ENCODE assay signal across 11 cellular contexts in the genomic region with DNA sequence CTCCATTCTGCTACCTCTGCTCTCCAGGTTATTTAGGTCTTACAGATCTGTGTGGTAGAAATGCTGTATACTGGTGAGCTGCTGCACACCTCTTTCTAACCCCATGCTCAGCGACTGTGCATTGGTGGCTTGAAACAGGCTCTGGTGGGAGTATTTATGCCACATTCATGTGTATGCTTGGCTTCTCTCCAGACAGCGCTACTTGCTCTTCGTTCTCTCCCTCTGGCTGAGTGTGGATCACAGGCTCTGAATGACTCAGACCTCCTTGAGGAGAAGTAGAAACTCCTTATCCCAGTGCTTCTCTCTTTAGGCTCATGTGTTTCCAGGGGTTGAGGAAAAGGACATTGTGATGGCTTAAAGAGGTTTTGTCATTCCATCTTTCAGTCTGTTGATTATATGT. TPM values are rescaled to one million over a fixed set of nuclear protein-coding genes. Genes with fewer than 3 reads are reported as not detected.
A peak's percentile ranks its signal among the peaks of the same experiment; 100 is the strongest.
DNase-seq lines count a peak whose midpoint lies in the region; ATAC-seq, FAIRE-seq and TF ChIP-seq lines count a peak whose summit lies in the region.
"Had no signal": no experiment of that assay in that cellular context is flagged by ENCODE, and none has a peak within 500 bp of the region (broad histone marks: within the 10 kb centered on the region; RNA-seq: fewer than 3 reads in every experiment).

No MANE protein-coding gene starts in this region.

- TF ChIP-seq CTCF in heart left ventricle (IDR thresholded peaks at IDR 0.05) (no peak), right atrium auricular region (IDR thresholded peaks at IDR 0.05) (no peak), VCaP (conservative IDR thresholded peaks at IDR 0.05) (no peak)

- H3K4me1 ChIP-seq in heart left ventricle (peaks cover 0 to 68% (median 17%) of the 10 kb centered on the region in 12 donors), right atrium auricular region (peaks cover 0 to 23% of the 10 kb centered on the region in 2 donors)

- TF ChIP-seq POLR2A in heart left ventricle (IDR thresholded peaks at IDR 0.05): no peak

- H3K9me3 Mint-ChIP-seq in activated T-cell treated with anti-CD3 and anti-CD28 coated beads, Interleukin-2, amount 50 U/mL, for 72 hours: no peaks in the 10 kb centered on the region
- H3K9me3 Mint-ChIP-seq: activated B cell treated with CpG ODN at 0.5 μM for 24 hours; activated naive CD4-positive, alpha-beta T cell treated with anti-CD3 and anti-CD28 coated beads, Interleukin-2, amount 10 ng/mL, durations not matched to agents 7 days and 5 days had no signal

- H3K4me3 ChIP-seq in heart left ventricle (no peak overlapping the region), right atrium auricular region (no peak overlapping the region)

- intact Hi-C loops in heart left ventricle (cut with DNase I): loop anchor here in 1 of 10 donors (10.0 kb wide), 1 partner anchor 48 kb away; no protein-coding TSS in a partner anchor
- intact Hi-C loops in head of caudate nucleus (cut with DNase I): no loop called here

- H3K4me1 Mint-ChIP-seq in activated T-cell treated with anti-CD3 and anti-CD28 coated beads, Interleukin-2, amount 50 U/mL, for 72 hours (ENCODE audit: low read depth): peaks cover 5% of the 10 kb centered on the region
- H3K4me1 Mint-ChIP-seq: activated B cell treated with CpG ODN at 0.5 μM for 24 hours; activated naive CD4-positive, alpha-beta T cell treated with anti-CD3 and anti-CD28 coated beads, Interleukin-2, amount 10 ng/mL, durations not matched to agents 7 days and 5 days had no signal

- no peak overlapping the region for H3K4me3 Mint-ChIP-seq in activated T-cell treated with anti-CD3 and anti-CD28 coated beads, Interleukin-2, amount 50 U/mL, for 72 hours
- H3K4me3 Mint-ChIP-seq: activated B cell treated with CpG ODN at 0.5 μM for 24 hours; activated naive CD4-positive, alpha-beta T cell treated with anti-CD3 and anti-CD28 coated beads, Interleukin-2, amount 10 ng/mL, durations not matched to agents 7 days and 5 days had no signal

- H3K36me3 Mint-ChIP-seq in activated T-cell treated with anti-CD3 and anti-CD28 coated beads, Interleukin-2, amount 50 U/mL, for 72 hours (ENCODE audit: insufficient read depth in 2 of 2): peaks cover 0 to 2% of the 10 kb centered on the region in 2 donors
- H3K36me3 Mint-ChIP-seq: activated naive CD4-positive, alpha-beta T cell treated with anti-CD3 and anti-CD28 coated beads, Interleukin-2, amount 10 ng/mL, durations not matched to agents 7 days and 5 days had no signal

- 18 to 29% (median 25%) methylated on average over 3 of the region's 3 CpGs for WGBS in heart left ventricle, 4 donors

- H3K27me3 Mint-ChIP-seq in activated T-cell treated with anti-CD3 and anti-CD28 coated beads, Interleukin-2, amount 50 U/mL, for 72 hours (ENCODE audit: low read depth): peaks cover 32% of the 10 kb centered on the region

- H3K9me3 ChIP-seq in heart left ventricle: no peaks in the 10 kb centered on the region
- no peaks in the 10 kb centered on the region for H3K9me3 ChIP-seq in right atrium auricular region

- H3K27me3 ChIP-seq in heart left ventricle (no peaks in the 10 kb centered on the region), right atrium auricular region (no peaks in the 10 kb centered on the region)

- peaks cover 0 to 14% (median 0%) of the 10 kb centered on the region in 9 donors for H3K36me3 ChIP-seq in heart left ventricle
- no peaks in the 10 kb centered on the region for H3K36me3 ChIP-seq in right atrium auricular region

- no peak for FAIRE-seq in urothelium cell line (lab: Jason Lieb, UNC)

- H3K27ac ChIP-seq in heart left ventricle (peak overlapping the region in 3 of 12 donors; percentile 1 to 38 (median 34)), right atrium auricular region (no peak overlapping the region), VCaP (peak overlapping the region; percentile 97; the same call in 1 of the 2 replicates)
- H3K27ac ChIP-seq: C4-2B had no signal

- H3K27ac Mint-ChIP-seq in activated T-cell treated with anti-CD3 and anti-CD28 coated beads, Interleukin-2, amount 50 U/mL, for 72 hours: no peak overlapping the region
- H3K27ac Mint-ChIP-seq: activated B cell treated with CpG ODN at 0.5 μM for 24 hours; activated naive CD4-positive, alpha-beta T cell treated with anti-CD3 and anti-CD28 coated beads, Interleukin-2, amount 10 ng/mL, durations not matched to agents 7 days and 5 days had no signal

- ATAC-seq in heart left ventricle: peak in 3 of 4 donors; percentile 14 to 37 (median 15)
- no peak for ATAC-seq in activated T-cell treated with anti-CD3 and anti-CD28 coated beads, Interleukin-2, amount 50 U/mL, for 72 hours (replicated peaks in 1 of 2)

- DNase-seq in heart left ventricle (no peak), right atrium auricular region (ENCODE audit: low spot score) (no peak), head of caudate nucleus (peak in 31 of 42 donors; percentile 11 to 83 (median 47)), urothelium cell line (ENCODE audit: low spot score) (peak; percentile 13), NCI-H187 treated with DMSO at 0.1 percent for 48 hours (lab: John Stamatoyannopoulos, UW) (no peak)
- DNase-seq in activated T-cell treated with anti-CD3 and anti-CD28 coated beads, Interleukin-2, amount 50 U/mL, for 72 hours: no peak
- no peak for DNase-seq in activated CD4-positive, alpha-beta T cell treated with anti-CD3 and anti-CD28 coated beads for 48 hours
- DNase-seq: activated B cell treated with CpG ODN at 0.5 μM for 24 hours; activated naive CD4-positive, alpha-beta T cell treated with anti-CD3 and anti-CD28 coated beads, Interleukin-2, amount 10 ng/mL, durations not matched to agents 7 days and 5 days had no signal

RNA-seq across cellular contexts. Expression of a gene that starts 54.9 kb away (rescaled TPM):
- total RNA-seq in heart left ventricle: 100 to 1,000 TPM; 118 to 532 (median 285) TPM
- polyA plus RNA-seq in heart left ventricle: 100 to 1,000 TPM; 109 to 204 TPM
- total RNA-seq in right atrium auricular region: 100 to 1,000 TPM in 1 of 2 donors, 10 to 100 TPM in 1; 66.0 to 114 TPM
- total RNA-seq in activated T-cell treated with anti-CD3 and anti-CD28 coated beads, Interleukin-2, amount 50 U/mL, for 72 hours: under 1 TPM in 1 of 2 donors, not detected in 1; 0.28 TPM
- total RNA-seq: activated B cell treated with CpG ODN at 0.5 μM for 24 hours had no signal

Comparison
In these comparisons a context has a peak if more than half of its experiments do, and no peak if none do; other contexts are left out.
1. ATAC-seq: peak in heart left ventricle (3 of 4); none in activated T-cell treated with anti-CD3 and anti-CD28 coated beads, Interleukin-2, amount 50 U/mL, for 72 hours (0 of 2).
2. DNase-seq: peak in head of caudate nucleus (31 of 42) and urothelium cell line (single experiment); none in heart left ventricle (0 of 5), right atrium auricular region (single experiment), activated T-cell treated with anti-CD3 and anti-CD28 coated beads, Interleukin-2, amount 50 U/mL, for 72 hours (0 of 2), activated CD4-positive, alpha-beta T cell treated with anti-CD3 and anti-CD28 coated beads for 48 hours (single experiment) and NCI-H187 treated with DMSO at 0.1 percent for 48 hours (single experiment).
3. RNA of a gene that starts 54.9 kb away (total RNA-seq): 118 to 532 TPM in heart left ventricle and 66.0 to 114 TPM in right atrium auricular region; 0.28 TPM in activated T-cell treated with anti-CD3 and anti-CD28 coated beads, Interleukin-2, amount 50 U/mL, for 72 hours; every median in the first group is over 10 times any median in the second.